In genomic region chr2:33583194-33583938, GRCh38 we compare ENCODE assay signal across 8 cellular contexts. TPM values are rescaled to one million over a fixed set of nuclear protein-coding genes. Genes with fewer than 3 reads are reported as not detected.
DNase-seq lines count a peak whose midpoint lies in the region; ATAC-seq, FAIRE-seq and TF ChIP-seq lines count a peak whose summit lies in the region.

No MANE protein-coding gene starts in this region.

- no peaks in the 10 kb centered on the region for H3K4me1 ChIP-seq in HCT116 (ENCODE audit: control insufficient read depth in 1 of 2, insufficient read depth in 2 of 2, low read length in 2 of 2)

- peak; percentile 80 for TF ChIP-seq RAD21 in HCT116 (IDR thresholded peaks at IDR 0.05; ENCODE audit: low read depth)

- H3K9me2 ChIP-seq in HCT116 (ENCODE audit: insufficient read depth): no peaks in the 10 kb centered on the region

- H3K9me3 Mint-ChIP-seq in activated naive CD4-positive, alpha-beta T cell treated with anti-CD3 and anti-CD28 coated beads, Interleukin-2, amount 50 U/mL, for 72 hours: no peaks in the 10 kb centered on the region
- H3K9me3 Mint-ChIP-seq in MCF 10A (ENCODE audit: unreplicated experiment): no peaks in the 10 kb centered on the region

- H3K27me3 Mint-ChIP-seq in MCF 10A (ENCODE audit: insufficient read depth, unreplicated experiment): no peaks in the 10 kb centered on the region

- H3K4me2 ChIP-seq in HCT116 (ENCODE audit: low read length): no peak overlapping the region

- no peaks in the 10 kb centered on the region for H3K9me3 ChIP-seq in HCT116 (ENCODE audit: control insufficient read depth in 1 of 2, insufficient read depth in 1 of 2, low read depth in 1 of 2, low read length in 2 of 2)

- no peak overlapping the region for H3K4me3 ChIP-seq in HCT116 (replicated peaks in 1 of 2; ENCODE audit: low read depth in 1 of 2, low read length in 2 of 2)

- no peak for ATAC-seq in activated naive CD4-positive, alpha-beta T cell treated with anti-CD3 and anti-CD28 coated beads, Interleukin-2, amount 50 U/mL, for 72 hours
- peak; percentile 36; the same call in 1 of the 2 replicates for ATAC-seq in HCT116

- H3K27me3 ChIP-seq in HCT116 (ENCODE audit: insufficient read depth, low read length): no peaks in the 10 kb centered on the region

- CTCF ChIA-PET in HCT116 (lab: Charles Lee): interaction anchor here (0.7 to 2.6 kb wide), 20 partner anchors 8 to 549 kb away, joined by 3 to 25 read pairs (median 3); partner anchors contain the start of genes FAM98A and RASGRP3
- CTCF ChIA-PET in MCF 10A (lab: Yijun Ruan, JAX): interaction anchor here (0.5 to 3.0 kb wide), 41 partner anchors 9 to 987 kb away, joined by 3 to 20 read pairs (median 3); partner anchors contain the start of genes FAM98A and RASGRP3

- H2AFZ ChIP-seq in HCT116 (ENCODE audit: low read depth, low read length, poor library complexity, severe bottlenecking): no peak overlapping the region

- H3K36me3 Mint-ChIP-seq in activated naive CD4-positive, alpha-beta T cell treated with anti-CD3 and anti-CD28 coated beads, Interleukin-2, amount 50 U/mL, for 72 hours: peaks cover 4 to 18% of the 10 kb centered on the region in 2 donors
- peaks cover 40% of the 10 kb centered on the region for H3K36me3 Mint-ChIP-seq in MCF 10A (ENCODE audit: insufficient read depth, unreplicated experiment)

- H3K79me2 ChIP-seq in HCT116 (ENCODE audit: insufficient read depth, low read length): no peaks in the 10 kb centered on the region

- no peak for TF ChIP-seq POLR2A in HCT116 (IDR thresholded peaks at IDR 0.05; ENCODE audit: borderline replicate concordance, extremely low read depth, insufficient read depth, insufficient read length)

- no peak overlapping the region for H3K9ac ChIP-seq in HCT116 (ENCODE audit: low read length)

- peak; percentile 13 for DNase-seq in activated naive CD4-positive, alpha-beta T cell treated with Interleukin-2 at 50 U/mL for 16 hours
- no peak for DNase-seq in activated naive CD4-positive, alpha-beta T cell treated with anti-CD3 and anti-CD28 coated beads, Interleukin-2, amount 50 U/mL, for 72 hours (ENCODE audit: low spot score in 2 of 2)
- no peak for DNase-seq in HCT116 (ENCODE audit: low read depth, low spot score)
- DNase-seq in NCI-H460 (ENCODE audit: extremely low read depth, low read depth): peak; percentile 28
- peak; percentile 49 for DNase-seq in MCF 10A (ENCODE audit: unreplicated experiment)
- DNase-seq in kidney tubule cell (ENCODE audit: low spot score): peak; percentile 46
- peak; percentile 26 for DNase-seq in urothelium cell line (ENCODE audit: low spot score)
- no peak for DNase-seq in NCI-H1048 (lab: John Stamatoyannopoulos, UW)

- no peak overlapping the region for H3K27ac Mint-ChIP-seq in activated naive CD4-positive, alpha-beta T cell treated with anti-CD3 and anti-CD28 coated beads, Interleukin-2, amount 50 U/mL, for 72 hours
- H3K27ac Mint-ChIP-seq in MCF 10A (ENCODE audit: low read depth, unreplicated experiment): no peak overlapping the region

- intact Hi-C loops in HCT116 (cut with micrococcal nuclease): loop anchor here (2.0 to 10.0 kb wide), 5 partner anchors 109 to 811 kb away; partner anchors contain the start of genes LTBP1 and RASGRP3
- intact Hi-C loops in MCF 10A (cut with micrococcal nuclease): loop anchor here (1.0 to 5.0 kb wide), 4 partner anchors 107 to 551 kb away; partner anchors contain the start of gene RASGRP3

- no peak overlapping the region for H3K27ac ChIP-seq in HCT116 (ENCODE audit: low read depth, low read length)

- H4K20me1 ChIP-seq in HCT116 (ENCODE audit: insufficient read depth): no peaks in the 10 kb centered on the region

- peaks cover 11 to 14% of the 10 kb centered on the region in 2 experiments for H3K36me3 ChIP-seq in HCT116 (ENCODE audit: control insufficient read depth in 1 of 2, insufficient read depth in 2 of 2, low read length in 2 of 2)

- POLR2A ChIA-PET in HCT116 (lab: Charles Lee): no interaction called here
- POLR2A ChIA-PET in MCF 10A (lab: Yijun Ruan, JAX): interaction anchor here (0.7 to 3.2 kb wide), 5 partner anchors 12 to 174 kb away, joined by 3 to 12 read pairs (median 3); partner anchors contain the start of genes FAM98A and RASGRP3

- H3K4me3 Mint-ChIP-seq in MCF 10A (ENCODE audit: unreplicated experiment): no peak overlapping the region

- H3K4me1 Mint-ChIP-seq in MCF 10A (ENCODE audit: insufficient read depth, unreplicated experiment): no peaks in the 10 kb centered on the region

- no TSS peak for BruUV-seq in HCT116 (replicated peaks; lab: Mats Ljungman, UMichigan)
- BruUV-seq in MCF 10A (replicated peaks; lab: Mats Ljungman, UMichigan): no TSS peak

- RAD21 ChIA-PET in HCT116 (lab: Charles Lee; ENCODE audit: low non-redundant PET in 1 of 2, low total read pairs in 2 of 2, uncharacterized antibody in 2 of 2, unreplicated experiment in 2 of 2): interaction anchor here in 1 of 2 experiments (1.3 kb wide), 1 partner anchor 170 kb away, joined by 5 read pairs; no protein-coding TSS in a partner anchor

- no peak for FAIRE-seq in urothelium cell line (lab: Jason Lieb, UNC)

- TF ChIP-seq CTCF in HCT116 (IDR thresholded peaks at IDR 0.05 in 2 of 3, conservative IDR thresholded peaks at IDR 0.05 in 1 of 3; ENCODE audit: borderline replicate concordance in 1 of 3, insufficient read depth in 1 of 3, low read depth in 2 of 3, low read length in 2 of 3) (peak; percentile 71 to 79 (median 72); a peak in 5 of 6 replicates), MCF 10A (IDR thresholded peaks at IDR 0.05; ENCODE audit: unreplicated experiment) (peak; percentile 76)

TF ChIP-seq in HCT116, 20 proteins besides CTCF, POLR2A, EP300 and RAD21 (continues in another document):
- no peak for TF ChIP-seq ZFX (IDR thresholded peaks at IDR 0.05)
- no peak for TF ChIP-seq REST (IDR thresholded peaks at IDR 0.05; ENCODE audit: low read depth)
- TF ChIP-seq POLR2AphosphoS5 (IDR thresholded peaks at IDR 0.05; ENCODE audit: low read depth, low read length): no peak
- TF ChIP-seq SP1 (IDR thresholded peaks at IDR 0.05; ENCODE audit: low read depth): no peak
- TF ChIP-seq MAX (IDR thresholded peaks at IDR 0.05): no peak
- no peak for TF ChIP-seq TCF7L2 (IDR thresholded peaks at IDR 0.05; ENCODE audit: borderline replicate concordance, extremely low read depth, insufficient read depth, insufficient read length)
- TF ChIP-seq ELF1 (IDR thresholded peaks at IDR 0.05; ENCODE audit: borderline replicate concordance, low read depth): no peak
- no peak for TF ChIP-seq EZH2phosphoT487 (IDR thresholded peaks at IDR 0.05; ENCODE audit: borderline replicate concordance)
- no peak for TF ChIP-seq YY1 (IDR thresholded peaks at IDR 0.05; ENCODE audit: extremely low read depth, insufficient replicate concordance, low read depth, low read length)
- no peak for TF ChIP-seq ATF3 (IDR thresholded peaks at IDR 0.05)
- TF ChIP-seq JUND (IDR thresholded peaks at IDR 0.05): no peak
- no peak for TF ChIP-seq FOSL1 (IDR thresholded peaks at IDR 0.05; ENCODE audit: low read depth)
- TF ChIP-seq CBX3 (IDR thresholded peaks at IDR 0.05; ENCODE audit: low read depth): no peak
- no peak for TF ChIP-seq SRF (IDR thresholded peaks at IDR 0.05; ENCODE audit: low read depth)
- TF ChIP-seq ZNF274 (IDR thresholded peaks at IDR 0.05; ENCODE audit: low read depth, low read length): no peak
- TF ChIP-seq EZH2 (IDR thresholded peaks at IDR 0.05): no peak
- TF ChIP-seq EGR1 (IDR thresholded peaks at IDR 0.05; ENCODE audit: low read depth): no peak

RNA-seq across cellular contexts. Expression of gene FAM98A, which starts 15.7 kb away (rescaled TPM):
- 10 to 100 TPM; 34.7 to 49.0 TPM for total RNA-seq in activated naive CD4-positive, alpha-beta T cell treated with anti-CD3 and anti-CD28 coated beads, Interleukin-2, amount 50 U/mL, for 72 hours
- total RNA-seq in HCT116 (2021; ENCODE audit: unreplicated experiment): 42.9 TPM
- polyA plus RNA-seq in HCT116 (2012): 38.9 and 49.2 TPM in 2 replicates
- total RNA-seq in NCI-H460 (2014; rRNA removed; shearing (Covaris generic)): 16.4 and 20.8 TPM in 2 replicates
- polyA plus RNA-seq in NCI-H460 (2014; cell fraction: nucleus; rRNA removed): 15.7 and 26.7 TPM in 2 replicates
- 59.4 and 69.0 TPM in 2 replicates for total RNA-seq in MCF 10A (2022)

Comparison
In these comparisons a context has a peak if more than half of its experiments do, and no peak if none do; other contexts are left out.
1. DNase-seq: peak in activated naive CD4-positive, alpha-beta T cell treated with Interleukin-2 at 50 U/mL for 16 hours (single experiment), NCI-H460 (single experiment), MCF 10A (single experiment), kidney tubule cell (single experiment) and urothelium cell line (single experiment); none in activated naive CD4-positive, alpha-beta T cell treated with anti-CD3 and anti-CD28 coated beads, Interleukin-2, amount 50 U/mL, for 72 hours (0 of 2), HCT116 (single experiment) and NCI-H1048 (single experiment).